ENCODE assay signal across 8 cellular contexts in genomic region chr5:181243020-181243520, GRCh38. TPM values are rescaled to one million over a fixed set of nuclear protein-coding genes. Genes with fewer than 3 reads are reported as not detected.
DNase-seq lines count a peak whose midpoint lies in the region; ATAC-seq, FAIRE-seq and TF ChIP-seq lines count a peak whose summit lies in the region.

No MANE protein-coding gene starts in this region.

- peaks cover 14% of the 10 kb centered on the region for H3K23me2 ChIP-seq in H1 (ENCODE audit: low read depth, low read length)

- H2AFZ ChIP-seq in OCI-LY7 (ENCODE audit: low read length) = no peak overlapping the region
- no peak overlapping the region for H2AFZ ChIP-seq in H1 (ENCODE audit: low read length)
- H2AFZ ChIP-seq in neural progenitor cell (replicated peaks) = no peak overlapping the region

- peak overlapping the region; percentile 46; the same call in 1 of the 2 replicates for H2BK12ac ChIP-seq in H1 (ENCODE audit: low read depth, low read length)

- H3K9ac ChIP-seq in H1 (replicated peaks in 1 of 4; ENCODE audit: extremely low read depth in 1 of 4, low read depth in 3 of 4, low read length in 3 of 4) = peak overlapping the region; percentile 97 to 99 (median 98)
- peak overlapping the region; percentile 100 for H3K9ac ChIP-seq in neural progenitor cell

- no peak overlapping the region for H3K14ac ChIP-seq in H1 (ENCODE audit: insufficient read length)

- H2BK5ac ChIP-seq in H1 (ENCODE audit: low read depth, low read length) = peak overlapping the region; percentile 99

- intact Hi-C loops in OCI-LY7 (cut with micrococcal nuclease; ENCODE audit: unreplicated experiment) = loop anchor here (1.0 kb wide), 1 partner anchor 20 kb away; the partner anchor contains the start of gene TRIM41

- CTCF ChIA-PET in OCI-LY7 (lab: Charles Lee; ENCODE audit: unreplicated experiment) (no interaction called here), H1 (lab: Charles Lee; ENCODE audit: partially characterized antibody) (interaction anchor here (0.9 kb wide), 1 partner anchor 8 kb away, joined by 3 read pairs; no protein-coding TSS in a partner anchor)

- H2BK15ac ChIP-seq in H1 (ENCODE audit: low read length) = no peak overlapping the region

- H2BK120ac ChIP-seq in H1 (replicated peaks; ENCODE audit: low read depth, low read length) = no peak overlapping the region

- H3K9me3 ChIP-seq in CD4-positive, CD25-positive, alpha-beta regulatory T cell (ENCODE audit: control insufficient read depth in 2 of 2, low read length in 2 of 2) = no peaks in the 10 kb centered on the region
- H3K9me3 ChIP-seq in OCI-LY7 (ENCODE audit: low read length) (no peaks in the 10 kb centered on the region), H1 (ENCODE audit: insufficient read depth in 2 of 2, low read depth in 1 of 2, low read length in 1 of 2) (no peaks in the 10 kb centered on the region), neural progenitor cell (ENCODE audit: low read depth) (no peaks in the 10 kb centered on the region)

- TF ChIP-seq CTCF in OCI-LY7 (conservative IDR thresholded peaks at IDR 0.05; ENCODE audit: low read length) (no peak), H1 (IDR thresholded peaks at IDR 0.05; ENCODE audit: control extremely low read depth in 1 of 3, insufficient read depth in 1 of 3, low read depth in 1 of 3, low read length in 3 of 3) (no peak), neural progenitor cell (IDR thresholded peaks at IDR 0.05) (no peak)

- H3K9me3 Mint-ChIP-seq in CD4-positive, CD25-positive, alpha-beta regulatory T cell = no peaks in the 10 kb centered on the region
- no peaks in the 10 kb centered on the region for H3K9me3 Mint-ChIP-seq in neural progenitor cell

- H3K9me2 ChIP-seq in OCI-LY7 (ENCODE audit: insufficient read depth, low read length) = no peaks in the 10 kb centered on the region

- no peak for TF ChIP-seq RAD21 in H1 (IDR thresholded peaks at IDR 0.05 in 1 of 2, conservative IDR thresholded peaks at IDR 0.05 in 1 of 2; ENCODE audit: low read depth in 2 of 2, low read length in 2 of 2)

- H3K79me1 ChIP-seq in H1 (ENCODE audit: low read depth, low read length) = peaks cover 11% of the 10 kb centered on the region

- TF ChIP-seq POLR2A in H1 (IDR thresholded peaks at IDR 0.05; ENCODE audit: control extremely low read depth in 1 of 2, low read depth in 2 of 2, low read length in 2 of 2) = no peak

- no TSS peak for BruUV-seq in OCI-LY7 (replicated peaks; lab: Mats Ljungman, UMichigan)

- no peak for FAIRE-seq in H1 (lab: Jason Lieb, UNC)

- H3K18ac ChIP-seq in H1 (ENCODE audit: extremely low read depth, low read length) = peak overlapping the region; percentile 95

- H3K4me2 ChIP-seq in OCI-LY7 (ENCODE audit: low read length) = peak overlapping the region; percentile 98
- H3K4me2 ChIP-seq in H1 (ENCODE audit: insufficient read depth in 1 of 2, low read depth in 2 of 2, low read length in 2 of 2) = peak overlapping the region; percentile 81 to 97
- peak overlapping the region; percentile 94 for H3K4me2 ChIP-seq in neural progenitor cell

- WGBS in H1 (ENCODE audit: extremely low coverage in 1 of 2, insufficient coverage in 1 of 2, insufficient read length in 1 of 2, insufficient replicate concordance in 2 of 2, low coverage in 1 of 2, low lambda C conversion rate in 2 of 2, missing lambda C conversion rate in 1 of 2), 2 experiments = 1% methylated on average over 22 of the region's 22 CpGs; no CpG with 5 or more reads in 1 of the 2 experiments

- peak overlapping the region; percentile 91 for H4K91ac ChIP-seq in H1 (replicated peaks; ENCODE audit: insufficient read length, low read length)

- H3K36me3 Mint-ChIP-seq in CD4-positive, CD25-positive, alpha-beta regulatory T cell = peaks cover 30% of the 10 kb centered on the region
- H3K36me3 Mint-ChIP-seq in neural progenitor cell = peaks cover 36% of the 10 kb centered on the region

- peak overlapping the region; percentile 94 for H3K4ac ChIP-seq in H1 (replicated peaks; ENCODE audit: insufficient read length, low read depth, low read length)

- H3K36me3 ChIP-seq in CD4-positive, CD25-positive, alpha-beta regulatory T cell (ENCODE audit: control insufficient read depth, insufficient read depth, low read length) = peaks cover 41% of the 10 kb centered on the region
- peaks cover 55% of the 10 kb centered on the region for H3K36me3 ChIP-seq in OCI-LY7 (ENCODE audit: insufficient read depth, low read length)
- peaks cover 41 to 57% (median 47%) of the 10 kb centered on the region in 4 experiments for H3K36me3 ChIP-seq in H1 (ENCODE audit: control insufficient read depth in 2 of 4, insufficient read depth in 4 of 4, low read length in 3 of 4)
- peaks cover 10% of the 10 kb centered on the region for H3K36me3 ChIP-seq in neural progenitor cell

- H3K27ac ChIP-seq in CD4-positive, CD25-positive, alpha-beta regulatory T cell (ENCODE audit: insufficient read depth, low read length, poor library complexity, severe bottlenecking) = peak overlapping the region; percentile 91
- H3K27ac ChIP-seq in OCI-LY7 (ENCODE audit: low read depth, low read length, poor library complexity, severe bottlenecking) = peak overlapping the region; percentile 89
- H3K27ac ChIP-seq in H1 (ENCODE audit: low read depth, low read length) = peak overlapping the region; percentile 97
- H3K27ac ChIP-seq in neural progenitor cell = peak overlapping the region; percentile 97

- H3K56ac ChIP-seq in H1 (replicated peaks; ENCODE audit: insufficient read length, low read depth, low read length) = peak overlapping the region; percentile 75

- H3K4me1 ChIP-seq in CD4-positive, CD25-positive, alpha-beta regulatory T cell (ENCODE audit: control insufficient read depth, insufficient read depth, low read length, poor library complexity, severe bottlenecking) = peaks cover 63% of the 10 kb centered on the region
- H3K4me1 ChIP-seq in OCI-LY7 (ENCODE audit: insufficient read depth, low read length, poor library complexity, severe bottlenecking) (peaks cover 47% of the 10 kb centered on the region), H1 (replicated peaks in 1 of 4; ENCODE audit: control insufficient read depth in 3 of 4, insufficient read depth in 4 of 4, low read length in 3 of 4) (peaks cover 6 to 20% (median 12%) of the 10 kb centered on the region in 4 experiments), neural progenitor cell (peaks cover 16% of the 10 kb centered on the region)

- ATAC-seq in CD4-positive, CD25-positive, alpha-beta regulatory T cell (ENCODE audit: low read depth in 2 of 2) = no peak
- ATAC-seq in HG02642 (IDR thresholded peaks at IDR 0.05; ENCODE audit: poor library complexity, unreplicated experiment) = no peak

- H3K27me3 Mint-ChIP-seq in CD4-positive, CD25-positive, alpha-beta regulatory T cell = no peaks in the 10 kb centered on the region
- peaks cover 9% of the 10 kb centered on the region for H3K27me3 Mint-ChIP-seq in neural progenitor cell (ENCODE audit: insufficient read depth, low read depth)

- peak in 2 of 3 donors; percentile 33 to 46 for DNase-seq in CD4-positive, CD25-positive, alpha-beta regulatory T cell
- DNase-seq in OCI-LY7 (ENCODE audit: low spot score) (peak; percentile 43), H1 (ENCODE audit: low read depth in 1 of 2, low spot score in 2 of 2) (no peak), neural progenitor cell (ENCODE audit: low spot score) (peak; percentile 25), DMS 273 (lab: John Stamatoyannopoulos, UW; ENCODE audit: unreplicated experiment) (no peak), EL (no peak), NCI-H2081 (lab: John Stamatoyannopoulos, UW) (no peak)

- H3K4me3 Mint-ChIP-seq in CD4-positive, CD25-positive, alpha-beta regulatory T cell = peak overlapping the region; percentile 95 to 99 (median 96)
- peak overlapping the region; percentile 99 for H3K4me3 Mint-ChIP-seq in neural progenitor cell

- POLR2A ChIA-PET in OCI-LY7 (lab: Charles Lee) = interaction anchor here (0.7 to 1.4 kb wide), 3 partner anchors 14 to 435 kb away, joined by 3 to 7 read pairs (median 3); no protein-coding TSS in a partner anchor
- POLR2A ChIA-PET in H1 (lab: Charles Lee; ENCODE audit: partially characterized antibody) = interaction anchor here (0.6 to 34.2 kb wide), 17 partner anchors 5 to 83 kb away, joined by 3 to 1334 read pairs (median 5); partner anchors contain the start of genes RACK1, TRIM41, TRIM52 and TRIM7

- no peak overlapping the region for H3K23ac ChIP-seq in H1 (ENCODE audit: insufficient read length)

- H3K27ac Mint-ChIP-seq in CD4-positive, CD25-positive, alpha-beta regulatory T cell = peak overlapping the region; percentile 95 to 99 (median 97)
- peak overlapping the region; percentile 98 for H3K27ac Mint-ChIP-seq in neural progenitor cell

- H4K5ac ChIP-seq in H1 (ENCODE audit: insufficient read length, low read depth, low read length) = peak overlapping the region; percentile 96

- H3K4me1 Mint-ChIP-seq in CD4-positive, CD25-positive, alpha-beta regulatory T cell = peaks cover 13 to 79% (median 49%) of the 10 kb centered on the region in 4 donors
- peaks cover 41% of the 10 kb centered on the region for H3K4me1 Mint-ChIP-seq in neural progenitor cell

- H3K27me3 ChIP-seq in CD4-positive, CD25-positive, alpha-beta regulatory T cell (ENCODE audit: control insufficient read depth, insufficient read depth, low read length) = no peaks in the 10 kb centered on the region
- H3K27me3 ChIP-seq in H1 (replicated peaks in 1 of 4; ENCODE audit: control insufficient read depth in 3 of 4, extremely low read depth in 1 of 4, insufficient read depth in 3 of 4, low read length in 3 of 4) (no peaks in the 10 kb centered on the region), neural progenitor cell (no peaks in the 10 kb centered on the region)

- H4K20me1 ChIP-seq in OCI-LY7 (ENCODE audit: insufficient read depth, low read length) = peaks cover 41% of the 10 kb centered on the region
- peaks cover 17 to 27% of the 10 kb centered on the region in 2 experiments for H4K20me1 ChIP-seq in H1 (replicated peaks in 1 of 2; ENCODE audit: control insufficient read depth in 1 of 2, insufficient read depth in 2 of 2, low read length in 2 of 2)
- H4K20me1 ChIP-seq in neural progenitor cell (ENCODE audit: low read depth) = peaks cover 59% of the 10 kb centered on the region

- peaks cover 79% of the 10 kb centered on the region for H3F3A ChIP-seq in neural progenitor cell (ENCODE audit: low read depth)

- H2BK20ac ChIP-seq in H1 (ENCODE audit: low read length) = no peak overlapping the region

- TF ChIP-seq EP300 in H1 (IDR thresholded peaks at IDR 0.05; ENCODE audit: borderline replicate concordance in 1 of 2, low read depth in 2 of 2, low read length in 2 of 2) = no peak

- H3K4me3 ChIP-seq in CD4-positive, CD25-positive, alpha-beta regulatory T cell (ENCODE audit: low read depth, low read length) = peak overlapping the region; percentile 98
- H3K4me3 ChIP-seq in OCI-LY7 (ENCODE audit: low read depth, low read length, poor library complexity, severe bottlenecking) (peak overlapping the region; percentile 89), H1 (ENCODE audit: extremely low read depth in 1 of 4, insufficient read depth in 2 of 4, low read depth in 3 of 4, low read length in 4 of 4) (peak overlapping the region; percentile 83 to 100 (median 96)), neural progenitor cell (peak overlapping the region; percentile 95)

- peak overlapping the region; percentile 95 for H2AK5ac ChIP-seq in H1 (ENCODE audit: low read depth, low read length)

- H4K8ac ChIP-seq in H1 (ENCODE audit: extremely low read depth, insufficient read depth, low read length) = peak overlapping the region; percentile 99; the same call in 1 of the 2 replicates

- H3K79me2 ChIP-seq in OCI-LY7 (ENCODE audit: insufficient read depth, low read depth, low read length) (peaks cover 88% of the 10 kb centered on the region), H1 (ENCODE audit: control insufficient read depth in 1 of 2, insufficient read depth in 2 of 2, low read length in 2 of 2) (peaks cover 34 to 66% of the 10 kb centered on the region in 2 experiments), neural progenitor cell (ENCODE audit: low read depth) (peaks cover 90% of the 10 kb centered on the region)

RNA-seq across cellular contexts. Expression of gene RACK1, which starts 0.6 kb away (rescaled TPM):
- total RNA-seq in CD4-positive, CD25-positive, alpha-beta regulatory T cell = 1,838 TPM
- polyA plus RNA-seq in CD4-positive, CD25-positive, alpha-beta regulatory T cell = 1,000 to 10,000 TPM; 2,227 to 2,760 (median 2,470) TPM
- total RNA-seq in OCI-LY7 (2014; rRNA removed; shearing (Covaris generic)) = 4,583 and 5,614 TPM in 2 replicates
- total RNA-seq in OCI-LY7 (2022) (2,077 and 2,357 TPM in 2 replicates), neural progenitor cell (ENCODE audit: low replicate concordance) (2,816 and 3,567 TPM in 2 replicates)
- total RNA-seq in H1 (2021; fragmentation: NEBNext Ultra II Directional; extraction: Animal tissue kit (Norgen Biotek cat#: 25700)) = 2,564 and 2,589 TPM in 2 replicates
- polyA plus RNA-seq in H1 (2011; rRNA removed) = 7,578 and 7,971 TPM in 2 replicates
- polyA plus RNA-seq in H1 (2011; cell fraction: cytosol; rRNA removed) = 6,759 TPM
- 7,543 TPM for polyA plus RNA-seq in H1 (2011; cell fraction: nucleus; rRNA removed)
- polyA plus RNA-seq in H1 (2012, experiment 1 of 2) = 3,817 to 4,876 TPM (median 4,535 TPM) in 4 replicates
- polyA plus RNA-seq in H1 (2012, experiment 2 of 2) = 4,888 TPM
- 2,646 TPM for polyA plus RNA-seq in H1 (2013, experiment 1 of 2)
- polyA plus RNA-seq in H1 (2013, experiment 2 of 2) = 2,607 TPM
- polyA minus RNA-seq in H1 (2011; rRNA and poly(A)+ RNA removed) = 7,141 and 7,318 TPM in 2 replicates
- 3,305 TPM for polyA minus RNA-seq in H1 (2011; cell fraction: cytosol; rRNA and poly(A)+ RNA removed)
- 3,286 TPM for polyA minus RNA-seq in H1 (2011; cell fraction: nucleus; rRNA and poly(A)+ RNA removed)

RNA-seq across cellular contexts. Expression of gene TRIM52, which starts 17.9 kb away (rescaled TPM):
- 40.3 TPM for total RNA-seq in CD4-positive, CD25-positive, alpha-beta regulatory T cell
- polyA plus RNA-seq in CD4-positive, CD25-positive, alpha-beta regulatory T cell = 10 to 100 TPM; 28.0 to 39.9 (median 35.0) TPM
- 16.1 and 25.1 TPM in 2 replicates for total RNA-seq in OCI-LY7 (2014; rRNA removed; shearing (Covaris generic))
- total RNA-seq in OCI-LY7 (2022) (33.5 and 34.5 TPM in 2 replicates), neural progenitor cell (ENCODE audit: low replicate concordance) (7.9 and 9.4 TPM in 2 replicates)
- total RNA-seq in H1 (2021; fragmentation: NEBNext Ultra II Directional; extraction: Animal tissue kit (Norgen Biotek cat#: 25700)) = 5.7 and 6.2 TPM in 2 replicates
- polyA plus RNA-seq in H1 (2011; rRNA removed) = 2.3 and 4.2 TPM in 2 replicates
- polyA plus RNA-seq in H1 (2011; cell fraction: cytosol; rRNA removed) = 6.2 TPM
- polyA plus RNA-seq in H1 (2011; cell fraction: nucleus; rRNA removed) = 6.8 TPM
- polyA plus RNA-seq in H1 (2012, experiment 1 of 2) = 8.8 to 10.6 TPM (median 9.8 TPM) in 4 replicates
- 0.70 TPM for polyA plus RNA-seq in H1 (2012, experiment 2 of 2)
- 5.1 TPM for polyA plus RNA-seq in H1 (2013, experiment 1 of 2)
- 4.3 TPM for polyA plus RNA-seq in H1 (2013, experiment 2 of 2)
- 5.5 and 6.2 TPM in 2 replicates for polyA minus RNA-seq in H1 (2011; rRNA and poly(A)+ RNA removed)
- 2.3 TPM for polyA minus RNA-seq in H1 (2011; cell fraction: cytosol; rRNA and poly(A)+ RNA removed)
- 4.6 TPM for polyA minus RNA-seq in H1 (2011; cell fraction: nucleus; rRNA and poly(A)+ RNA removed)

RNA-seq across cellular contexts. Expression of gene TRIM41, which starts 20.0 kb away (rescaled TPM):
- total RNA-seq in CD4-positive, CD25-positive, alpha-beta regulatory T cell = 40.8 TPM
- 1 to 10 TPM in 2 of 4 donors, under 1 TPM in 2; 0.67 to 1.6 (median 0.87) TPM for polyA plus RNA-seq in CD4-positive, CD25-positive, alpha-beta regulatory T cell
- 30.2 and 30.4 TPM in 2 replicates for total RNA-seq in OCI-LY7 (2014; rRNA removed; shearing (Covaris generic))
- total RNA-seq in OCI-LY7 (2022) = 68.2 and 73.4 TPM in 2 replicates
- 21.2 and 21.6 TPM in 2 replicates for total RNA-seq in H1 (2021; fragmentation: NEBNext Ultra II Directional; extraction: Animal tissue kit (Norgen Biotek cat#: 25700))
- polyA plus RNA-seq in H1 (2011; rRNA removed) = 12.9 and 18.0 TPM in 2 replicates
- 19.8 TPM for polyA plus RNA-seq in H1 (2011; cell fraction: cytosol; rRNA removed)
- polyA plus RNA-seq in H1 (2011; cell fraction: nucleus; rRNA removed) = 79.7 TPM
- 19.4 to 26.5 TPM (median 23.3 TPM) in 4 replicates for polyA plus RNA-seq in H1 (2012, experiment 1 of 2)
- polyA plus RNA-seq in H1 (2012, experiment 2 of 2) = 10.8 TPM
- 15.0 TPM for polyA plus RNA-seq in H1 (2013, experiment 1 of 2)
- 13.5 TPM for polyA plus RNA-seq in H1 (2013, experiment 2 of 2)
- polyA minus RNA-seq in H1 (2011; rRNA and poly(A)+ RNA removed) = 4.7 and 7.7 TPM in 2 replicates
- 6.7 TPM for polyA minus RNA-seq in H1 (2011; cell fraction: cytosol; rRNA and poly(A)+ RNA removed)
- polyA minus RNA-seq in H1 (2011; cell fraction: nucleus; rRNA and poly(A)+ RNA removed) = 19.8 TPM
- total RNA-seq in neural progenitor cell (ENCODE audit: low replicate concordance) = 8.1 and 24.2 TPM in 2 replicates

RNA-seq across cellular contexts. Expression of gene TRIM7, which starts 38.1 kb away (rescaled TPM):
- 0.72 TPM for total RNA-seq in CD4-positive, CD25-positive, alpha-beta regulatory T cell
- polyA plus RNA-seq in CD4-positive, CD25-positive, alpha-beta regulatory T cell = under 1 TPM in 2 of 4 donors, not detected in 2; 0.16 to 0.47 TPM
- 0.22 and 0.44 TPM in 2 replicates for total RNA-seq in OCI-LY7 (2014; rRNA removed; shearing (Covaris generic))
- total RNA-seq in OCI-LY7 (2022) (1.8 and 2.2 TPM in 2 replicates), neural progenitor cell (ENCODE audit: low replicate concordance) (not detected in 2 replicates)
- 0.44 and 0.47 TPM in 2 replicates for total RNA-seq in H1 (2021; fragmentation: NEBNext Ultra II Directional; extraction: Animal tissue kit (Norgen Biotek cat#: 25700))
- 0.36 and 0.57 TPM in 2 replicates for polyA plus RNA-seq in H1 (2011; rRNA removed)
- 0.62 TPM for polyA plus RNA-seq in H1 (2011; cell fraction: cytosol; rRNA removed)
- polyA plus RNA-seq in H1 (2011; cell fraction: nucleus; rRNA removed) = 0.54 TPM
- polyA plus RNA-seq in H1 (2012, experiment 1 of 2) = 0.35 to 1.0 TPM (median 0.45 TPM) in 4 replicates
- polyA plus RNA-seq in H1 (2012, experiment 2 of 2) = 0.55 TPM
- polyA plus RNA-seq in H1 (2013, experiment 1 of 2) = 0.53 TPM
- polyA plus RNA-seq in H1 (2013, experiment 2 of 2) = 0.28 TPM
- 0.05 TPM in 1 of 2 replicates, not detected in the other for polyA minus RNA-seq in H1 (2011; rRNA and poly(A)+ RNA removed)
- not detected for polyA minus RNA-seq in H1 (2011; cell fraction: cytosol; rRNA and poly(A)+ RNA removed)
- 0.60 TPM for polyA minus RNA-seq in H1 (2011; cell fraction: nucleus; rRNA and poly(A)+ RNA removed)

Comparison
In these comparisons a context has a peak if more than half of its experiments do, and no peak if none do; other contexts are left out.
1. DNase-seq: peak in CD4-positive, CD25-positive, alpha-beta regulatory T cell (2 of 3), OCI-LY7 (single experiment) and neural progenitor cell (single experiment); none in H1 (0 of 2), DMS 273 (single experiment), EL (single experiment) and NCI-H2081 (0 of 2).
2. Peak in every context shown above with its lines, with median percentiles within 50 percentile points of each other: H3K27ac ChIP-seq, H3K4me3 ChIP-seq and H3K4me2 ChIP-seq.